Comparison of ENCODE assay signal across 1 cellular context in the genomic region with DNA sequence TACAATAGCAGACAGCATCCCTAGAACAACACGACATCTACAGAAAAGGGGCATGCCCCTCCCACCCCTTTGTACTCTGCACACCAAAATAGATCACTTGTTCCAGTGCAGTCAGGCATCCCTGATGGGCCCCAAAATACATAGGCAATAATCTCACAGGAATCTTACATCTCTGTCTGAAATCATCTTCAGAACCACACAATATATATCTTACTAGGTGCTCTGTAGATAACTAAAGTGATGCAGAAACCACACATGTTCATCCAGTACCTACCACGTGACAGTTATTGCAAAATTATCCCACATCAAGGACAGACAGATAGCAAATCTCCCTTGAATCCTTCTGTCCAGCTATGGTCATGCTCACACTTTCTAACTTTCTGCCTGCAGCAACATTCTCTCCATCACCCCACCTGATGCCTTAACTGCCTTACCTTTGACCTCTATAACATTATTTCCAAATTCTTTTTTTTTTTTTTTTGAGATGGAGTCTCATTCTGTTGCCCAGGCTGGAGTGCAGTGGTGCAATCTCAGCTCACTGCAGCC.
TF ChIP-seq lines count a peak whose summit lies in the region.

No MANE protein-coding gene starts in this region.

TF ChIP-seq in K562, 482 proteins besides CTCF, POLR2A, EP300 and RAD21 (continued from another document):
- TF ChIP-seq, protein P1, sequence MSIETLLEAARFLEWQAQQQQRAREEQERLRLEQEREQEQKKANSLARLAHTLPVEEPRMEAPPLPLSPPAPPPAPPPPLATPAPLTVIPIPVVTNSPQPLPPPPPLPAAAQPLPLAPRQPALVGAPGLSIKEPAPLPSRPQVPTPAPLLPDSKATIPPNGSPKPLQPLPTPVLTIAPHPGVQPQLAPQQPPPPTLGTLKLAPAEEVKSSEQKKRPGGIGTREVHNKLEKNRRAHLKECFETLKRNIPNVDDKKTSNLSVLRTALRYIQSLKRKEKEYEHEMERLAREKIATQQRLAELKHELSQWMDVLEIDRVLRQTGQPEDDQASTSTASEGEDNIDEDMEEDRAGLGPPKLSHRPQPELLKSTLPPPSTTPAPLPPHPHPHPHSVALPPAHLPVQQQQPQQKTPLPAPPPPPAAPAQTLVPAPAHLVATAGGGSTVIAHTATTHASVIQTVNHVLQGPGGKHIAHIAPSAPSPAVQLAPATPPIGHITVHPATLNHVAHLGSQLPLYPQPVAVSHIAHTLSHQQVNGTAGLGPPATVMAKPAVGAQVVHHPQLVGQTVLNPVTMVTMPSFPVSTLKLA (conservative IDR thresholded peaks at IDR 0.05) = peak in 1 of 2 experiments; percentile 45; a peak in 1 of 4 replicates
- TF ChIP-seq KLF1 (tag; IDR thresholded peaks at IDR 0.05) (no peak), TEAD4 (IDR thresholded peaks at IDR 0.05; ENCODE audit: low read length) (peak; percentile 62; the same call in 1 of the 2 replicates), TEAD4 (CRISPR knock-in tag; IDR thresholded peaks at IDR 0.05; ENCODE audit: borderline replicate concordance) (no peak), RNF2 (IDR thresholded peaks at IDR 0.05) (no peak; the same call in 1 of the 2 replicates), ZNF184 (CRISPR knock-in tag; IDR thresholded peaks at IDR 0.05) (no peak), ZNF431 (CRISPR knock-in tag; IDR thresholded peaks at IDR 0.05) (no peak), ZNF592 (IDR thresholded peaks at IDR 0.05) (peak; percentile 41; the same call in 1 of the 2 replicates), RBM34 (IDR thresholded peaks at IDR 0.05; ENCODE audit: borderline replicate concordance, insufficient read depth, low read length) (no peak), KDM5B (IDR thresholded peaks at IDR 0.05; ENCODE audit: insufficient replicate concordance, low read depth, low read length) (no peak), ZNF609 (CRISPR knock-in tag; IDR thresholded peaks at IDR 0.05; ENCODE audit: borderline replicate concordance) (no peak), MEF2D (tag; conservative IDR thresholded peaks at IDR 0.05; ENCODE audit: low read depth) (no peak), SIRT6 (IDR thresholded peaks at IDR 0.05; ENCODE audit: low read depth, low read length) (no peak)
- TF ChIP-seq, protein P2, sequence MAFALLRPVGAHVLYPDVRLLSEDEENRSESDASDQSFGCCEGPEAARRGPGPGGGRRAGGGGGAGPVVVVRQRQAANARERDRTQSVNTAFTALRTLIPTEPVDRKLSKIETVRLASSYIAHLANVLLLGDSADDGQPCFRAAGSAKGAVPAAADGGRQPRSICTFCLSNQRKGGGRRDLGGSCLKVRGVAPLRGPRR (CRISPR knock-in tag; IDR thresholded peaks at IDR 0.05) = no peak
